In genomic region chr2:10832228-10832936, GRCh38 we compare ENCODE assay signal across 8 cellular contexts. TPM values are rescaled to one million over a fixed set of nuclear protein-coding genes. Genes with fewer than 3 reads are reported as not detected.
DNase-seq lines count a peak whose midpoint lies in the region; ATAC-seq and TF ChIP-seq lines count a peak whose summit lies in the region.

No MANE protein-coding gene starts in this region.

- H3K4me1 ChIP-seq in HUES48 (ENCODE audit: control insufficient read depth, insufficient read depth, low read length): peaks cover 9% of the 10 kb centered on the region; the same call in 1 of the 2 replicates

- no peaks in the 10 kb centered on the region for H3K36me3 ChIP-seq in HUES48 (ENCODE audit: control insufficient read depth, insufficient read depth, low read length)

- no peaks in the 10 kb centered on the region for H3K9me3 ChIP-seq in HUES48 (ENCODE audit: control insufficient read depth, insufficient read depth, low read length)

- TF ChIP-seq CTCF in epithelial cell of proximal tubule (conservative IDR thresholded peaks at IDR 0.05; ENCODE audit: low read depth, low read length): peak; percentile 96

- peak; percentile 72 for DNase-seq in Caki2 (ENCODE audit: low read depth)
- DNase-seq in NOMO-1 treated with dmso at 0.1 percent for 144 hours (lab: John Stamatoyannopoulos, UW; ENCODE audit: unreplicated experiment): peak; percentile 81
- DNase-seq in activated CD8-positive, alpha-beta memory T cell treated with anti-CD3 and anti-CD28 coated beads, Interleukin-2, amount 50 U/mL, for 4 hours: peak; percentile 79
- no peak for DNase-seq in epithelial cell of proximal tubule (ENCODE audit: low read depth)
- peak; percentile 78 for DNase-seq in myocyte (ENCODE audit: low read depth)
- DNase-seq in stimulated activated CD8-positive, alpha-beta memory T cell treated with anti-CD3 and anti-CD28 coated beads, Interleukin-7, amount 100 ng/mL, for 1 hour (ENCODE audit: low read depth in 2 of 2): peak; percentile 62 to 69

- peaks cover 10% of the 10 kb centered on the region for H3K27me3 ChIP-seq in HUES48 (ENCODE audit: control insufficient read depth, insufficient read depth, low read length)

- in situ Hi-C loops in Caki2 (cut with HindIII; ENCODE audit: low pct_unique_long_range_greater_than_20kb, low sequenced_read_pairs): loop anchor here (10.0 kb wide), 1 partner anchor 302 kb away; a partner anchor contains a TSS

- H3K9ac ChIP-seq in HUES48 (ENCODE audit: low read depth, low read length): no peak overlapping the region; the same call in 1 of the 2 replicates

- ATAC-seq in GM21390 (IDR thresholded peaks at IDR 0.05; ENCODE audit: unreplicated experiment): peak; percentile 86

- no peak overlapping the region for H3K27ac ChIP-seq in HUES48 (ENCODE audit: low read depth, low read length)

- peak overlapping the region; percentile 60 for H3K4me3 ChIP-seq in HUES48 (ENCODE audit: low read depth, low read length)
- H3K4me3 ChIP-seq in epithelial cell of proximal tubule (ENCODE audit: low read depth, low read length): no peak overlapping the region

RNA-seq across cellular contexts. Expression of gene PDIA6, which starts 19.8 kb away (rescaled TPM):
- total RNA-seq in Caki2 (2014; rRNA removed; shearing (Covaris generic); ENCODE audit: low replicate concordance): 425 and 548 TPM in 2 replicates
- total RNA-seq in epithelial cell of proximal tubule (400 and 406 TPM in 2 replicates), myocyte (260 and 472 TPM in 2 replicates)
- polyA plus RNA-seq in myocyte (2012): 210 TPM
